In the genomic region with DNA sequence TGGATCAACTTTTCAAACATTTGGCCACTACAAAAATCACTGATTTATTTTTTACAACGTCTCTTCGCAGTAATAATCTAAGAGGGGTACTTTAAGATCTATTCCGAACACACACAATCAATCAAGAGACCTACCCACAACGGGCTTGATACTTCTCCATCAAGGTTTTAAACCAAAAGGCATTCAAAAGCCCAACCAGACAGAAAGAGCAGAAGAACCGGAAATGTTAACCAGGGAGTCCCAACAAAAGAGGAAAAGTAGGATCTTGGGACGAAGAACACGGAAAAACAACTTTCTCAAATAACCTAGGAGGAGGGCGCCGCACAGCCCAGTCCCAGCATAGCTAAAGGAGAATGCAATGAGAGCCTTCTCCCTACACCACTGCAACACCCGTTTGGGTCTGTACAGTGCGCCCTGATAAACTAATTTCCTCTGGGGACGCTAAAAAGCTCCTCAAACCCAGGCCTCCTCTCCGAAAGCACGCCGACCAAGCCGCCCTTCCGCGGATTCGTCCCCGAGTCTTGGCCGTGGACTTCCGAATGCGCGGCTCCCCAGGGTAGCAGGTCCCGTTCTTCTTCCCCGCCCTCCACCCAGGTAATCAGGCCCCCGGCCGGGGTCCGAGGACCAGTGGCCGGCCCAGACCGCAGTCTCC, we compare ENCODE assay signal across 7 cellular contexts. TPM values are rescaled to one million over a fixed set of nuclear protein-coding genes. Genes with fewer than 3 reads are reported as not detected.
DNase-seq lines count a peak whose midpoint lies in the region; ATAC-seq lines count a peak whose summit lies in the region.
"Had no signal": no experiment of that assay in that cellular context is flagged by ENCODE, and none has a peak within 500 bp of the region (broad histone marks: within the 10 kb centered on the region; RNA-seq: fewer than 3 reads in every experiment).

No MANE protein-coding gene starts in this region.

- peak overlapping the region; percentile 81 for H3K18ac ChIP-seq in mesendoderm (ENCODE audit: low read length)

- H3K27me3 Mint-ChIP-seq in CD4-positive, CD25-positive, alpha-beta regulatory T cell = peaks cover 5% of the 10 kb centered on the region
- no peaks in the 10 kb centered on the region for H3K27me3 Mint-ChIP-seq in activated naive CD4-positive, alpha-beta T cell treated with anti-CD3 and anti-CD28 coated beads, Interleukin-2, amount 50 U/mL, for 24 hours

- peaks cover 13% of the 10 kb centered on the region for H3K36me3 Mint-ChIP-seq in CD4-positive, CD25-positive, alpha-beta regulatory T cell
- peaks cover 19% of the 10 kb centered on the region for H3K36me3 Mint-ChIP-seq in activated naive CD4-positive, alpha-beta T cell treated with anti-CD3 and anti-CD28 coated beads, Interleukin-2, amount 50 U/mL, for 24 hours

- peak overlapping the region; percentile 88 for H4K8ac ChIP-seq in mesendoderm (ENCODE audit: low read depth, low read length)

- peak overlapping the region; percentile 82 to 96 (median 94) for H3K27ac Mint-ChIP-seq in CD4-positive, CD25-positive, alpha-beta regulatory T cell
- peak overlapping the region; percentile 98 for H3K27ac Mint-ChIP-seq in activated naive CD4-positive, alpha-beta T cell treated with anti-CD3 and anti-CD28 coated beads, Interleukin-2, amount 50 U/mL, for 24 hours

- H2BK5ac ChIP-seq in mesendoderm (ENCODE audit: low read length) = no peak overlapping the region

- H3K79me1 ChIP-seq in mesendoderm (ENCODE audit: low read length) = peaks cover 9% of the 10 kb centered on the region

- no peak overlapping the region for H2BK15ac ChIP-seq in mesendoderm (replicated peaks; ENCODE audit: low read depth)

- peak overlapping the region; percentile 100 for H3K4ac ChIP-seq in mesendoderm (ENCODE audit: low read depth, low read length)

- H3K9me3 ChIP-seq in CD4-positive, CD25-positive, alpha-beta regulatory T cell (ENCODE audit: control insufficient read depth in 2 of 2, low read length in 2 of 2) = no peaks in the 10 kb centered on the region

- H3K4me3 Mint-ChIP-seq in CD4-positive, CD25-positive, alpha-beta regulatory T cell = peak overlapping the region; percentile 91 to 99 (median 93)
- H3K4me3 Mint-ChIP-seq in activated naive CD4-positive, alpha-beta T cell treated with anti-CD3 and anti-CD28 coated beads, Interleukin-2, amount 50 U/mL, for 24 hours = peak overlapping the region; percentile 100

- DNase-seq in CD4-positive, CD25-positive, alpha-beta regulatory T cell = peak in 1 of 3 donors; percentile 52
- no peak for DNase-seq in mesendoderm
- no peak for DNase-seq in HuH-7.5 (ENCODE audit: low spot score)
- no peak for DNase-seq in NCI-H2107 treated with DMSO at 0.1 percent for 48 hours (lab: John Stamatoyannopoulos, UW; ENCODE audit: unreplicated experiment)

- peaks cover 0 to 4% (median 0%) of the 10 kb centered on the region in 7 donors for H3K9me3 Mint-ChIP-seq in CD4-positive, CD25-positive, alpha-beta regulatory T cell
- no peaks in the 10 kb centered on the region for H3K9me3 Mint-ChIP-seq in activated naive CD4-positive, alpha-beta T cell treated with anti-CD3 and anti-CD28 coated beads, Interleukin-2, amount 50 U/mL, for 24 hours

- peak overlapping the region; percentile 96 for H3K4me2 ChIP-seq in mesendoderm (ENCODE audit: low read length)

- H2BK120ac ChIP-seq in mesendoderm (ENCODE audit: low read depth, low read length) = peak overlapping the region; percentile 69

- peak overlapping the region; percentile 94 for H3K9ac ChIP-seq in mesendoderm (ENCODE audit: low read length)

- H3K36me3 ChIP-seq in CD4-positive, CD25-positive, alpha-beta regulatory T cell (ENCODE audit: control insufficient read depth, insufficient read depth, low read length) = peaks cover 24% of the 10 kb centered on the region
- H3K36me3 ChIP-seq in mesendoderm (ENCODE audit: control insufficient read depth, insufficient read depth, low read length) = peaks cover 7% of the 10 kb centered on the region

- H2AK5ac ChIP-seq in mesendoderm (ENCODE audit: low read length) = peak overlapping the region; percentile 37

- peak overlapping the region; percentile 77 for H4K5ac ChIP-seq in mesendoderm (ENCODE audit: low read length)

- no CpG with 5 or more reads among the region's 31 CpGs for WGBS in mesendoderm (ENCODE audit: extremely low coverage, insufficient coverage, low lambda C conversion rate)

- H3K56ac ChIP-seq in mesendoderm (ENCODE audit: low read length) = peak overlapping the region; percentile 100

- H3K27me3 ChIP-seq in CD4-positive, CD25-positive, alpha-beta regulatory T cell (ENCODE audit: control insufficient read depth, insufficient read depth, low read length) = no peaks in the 10 kb centered on the region
- no peaks in the 10 kb centered on the region for H3K27me3 ChIP-seq in mesendoderm (ENCODE audit: insufficient read depth, low read length, poor library complexity)

- H3K27ac ChIP-seq in CD4-positive, CD25-positive, alpha-beta regulatory T cell (ENCODE audit: insufficient read depth, low read length, poor library complexity, severe bottlenecking) = peak overlapping the region; percentile 74
- peak overlapping the region; percentile 35 for H3K27ac ChIP-seq in mesendoderm (ENCODE audit: low read depth, low read length)

- H3K4me3 ChIP-seq in CD4-positive, CD25-positive, alpha-beta regulatory T cell (ENCODE audit: low read depth, low read length) = peak overlapping the region; percentile 93
- peak overlapping the region; percentile 95 for H3K4me3 ChIP-seq in mesendoderm (ENCODE audit: low read length)

- H3K4me1 Mint-ChIP-seq in CD4-positive, CD25-positive, alpha-beta regulatory T cell = peaks cover 21 to 47% (median 38%) of the 10 kb centered on the region in 4 donors
- H3K4me1 Mint-ChIP-seq in activated naive CD4-positive, alpha-beta T cell treated with anti-CD3 and anti-CD28 coated beads, Interleukin-2, amount 50 U/mL, for 24 hours = peaks cover 49% of the 10 kb centered on the region

- peak; percentile 3 to 4 for ATAC-seq in CD4-positive, CD25-positive, alpha-beta regulatory T cell (ENCODE audit: low read depth in 2 of 2)
- ATAC-seq in HG02759 (IDR thresholded peaks at IDR 0.05; ENCODE audit: unreplicated experiment) = peak; percentile 29

- H3K23ac ChIP-seq in mesendoderm (ENCODE audit: low read length) = peak overlapping the region; percentile 80

- peaks cover 45% of the 10 kb centered on the region for H3K79me2 ChIP-seq in mesendoderm (ENCODE audit: control insufficient read depth, insufficient read depth, low read length)

- peaks cover 28% of the 10 kb centered on the region for H3K4me1 ChIP-seq in CD4-positive, CD25-positive, alpha-beta regulatory T cell (ENCODE audit: control insufficient read depth, insufficient read depth, low read length, poor library complexity, severe bottlenecking)
- peaks cover 8% of the 10 kb centered on the region for H3K4me1 ChIP-seq in mesendoderm (ENCODE audit: control insufficient read depth, low read depth, low read length)

RNA-seq across cellular contexts. Expression of gene RPL22, which starts 0.6 kb away (rescaled TPM):
- total RNA-seq in CD4-positive, CD25-positive, alpha-beta regulatory T cell = 405 TPM
- 100 to 1,000 TPM; 152 to 238 (median 191) TPM for polyA plus RNA-seq in CD4-positive, CD25-positive, alpha-beta regulatory T cell
- 1,162 TPM for polyA plus RNA-seq in mesendoderm (2013, experiment 1 of 2)
- polyA plus RNA-seq in mesendoderm (2013, experiment 2 of 2) = 1,142 TPM

RNA-seq across cellular contexts. Expression of gene RNF207, which starts 7.1 kb away (rescaled TPM):
- 8.4 TPM for total RNA-seq in CD4-positive, CD25-positive, alpha-beta regulatory T cell
- polyA plus RNA-seq in CD4-positive, CD25-positive, alpha-beta regulatory T cell = under 1 TPM; 0.08 to 0.52 (median 0.40) TPM
- 0.31 TPM for polyA plus RNA-seq in mesendoderm (2013, experiment 1 of 2)
- polyA plus RNA-seq in mesendoderm (2013, experiment 2 of 2) = 0.41 TPM

RNA-seq across cellular contexts. Expression of gene CHD5, which starts 18.7 kb away (rescaled TPM):
- not detected for total RNA-seq in CD4-positive, CD25-positive, alpha-beta regulatory T cell
- not detected for polyA plus RNA-seq in CD4-positive, CD25-positive, alpha-beta regulatory T cell
- 0.35 TPM for polyA plus RNA-seq in mesendoderm (2013, experiment 1 of 2)
- polyA plus RNA-seq in mesendoderm (2013, experiment 2 of 2) = 0.53 TPM

RNA-seq across cellular contexts. Expression of gene ICMT, which starts 37.0 kb away (rescaled TPM):
- total RNA-seq in CD4-positive, CD25-positive, alpha-beta regulatory T cell = 9.1 TPM
- 10 to 100 TPM; 18.2 to 22.3 (median 19.7) TPM for polyA plus RNA-seq in CD4-positive, CD25-positive, alpha-beta regulatory T cell
- 54.8 TPM for polyA plus RNA-seq in mesendoderm (2013, experiment 1 of 2)
- polyA plus RNA-seq in mesendoderm (2013, experiment 2 of 2) = 54.8 TPM

RNA-seq across cellular contexts. Expression of gene HES3, which starts 45.2 kb away (rescaled TPM):
- not detected for total RNA-seq in CD4-positive, CD25-positive, alpha-beta regulatory T cell
- polyA plus RNA-seq in CD4-positive, CD25-positive, alpha-beta regulatory T cell = not detected
- 0.27 TPM for polyA plus RNA-seq in mesendoderm (2013, experiment 1 of 2)
- 0.20 TPM for polyA plus RNA-seq in mesendoderm (2013, experiment 2 of 2)
- total RNA-seq: temporal lobe had no signal
